ENCODE assay signal across 2 cellular contexts in the genomic region with DNA sequence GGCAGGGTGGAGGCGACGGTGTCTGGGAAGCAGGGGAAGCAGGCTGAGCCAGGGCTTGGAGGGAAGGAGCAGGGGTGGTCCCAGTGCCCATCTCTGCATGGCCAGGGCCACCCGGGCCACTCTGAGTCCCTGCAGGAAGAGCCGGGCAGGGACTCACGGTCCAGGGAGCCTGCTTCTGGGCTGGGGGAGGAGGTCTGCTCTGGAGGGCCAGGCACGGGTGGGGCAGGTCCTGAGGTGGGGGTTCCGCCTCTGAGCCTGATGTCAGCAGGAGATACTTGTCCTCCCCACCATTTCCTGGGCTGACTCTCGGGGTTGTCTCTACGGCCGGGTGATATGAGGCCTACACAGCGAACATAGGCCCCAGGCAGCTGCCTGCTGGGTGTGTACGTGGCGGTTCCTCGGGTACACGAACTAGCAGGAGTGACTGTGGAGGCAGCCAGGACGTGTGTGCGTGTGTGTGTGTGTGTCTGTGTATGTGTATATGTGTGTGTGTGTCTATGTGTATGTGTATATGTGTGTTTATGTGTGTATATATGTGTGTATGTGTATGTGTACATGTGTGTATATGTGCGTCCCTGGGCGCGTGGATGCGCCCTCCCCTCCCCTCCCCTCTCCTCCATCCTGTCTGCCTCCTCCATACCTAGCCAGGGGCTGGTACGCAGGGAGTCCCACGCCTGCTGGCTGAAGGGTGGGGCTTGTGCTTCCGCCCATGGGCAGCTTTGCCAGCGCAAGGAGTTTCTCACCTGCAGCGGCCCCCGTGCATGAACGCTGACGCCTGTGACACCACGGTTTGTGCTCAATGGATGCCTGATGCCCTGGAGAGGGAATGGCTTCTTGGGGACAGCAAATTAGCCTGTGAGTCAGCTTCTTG.
TF ChIP-seq lines count a peak whose summit lies in the region.

No MANE protein-coding gene starts in this region.

TF ChIP-seq in HepG2, 621 proteins besides CTCF, POLR2A, EP300 and RAD21:
- TF ChIP-seq ZNF766 (CRISPR knock-in tag; IDR thresholded peaks at IDR 0.05; ENCODE audit: borderline replicate concordance) = no peak
- TF ChIP-seq, protein P1, sequence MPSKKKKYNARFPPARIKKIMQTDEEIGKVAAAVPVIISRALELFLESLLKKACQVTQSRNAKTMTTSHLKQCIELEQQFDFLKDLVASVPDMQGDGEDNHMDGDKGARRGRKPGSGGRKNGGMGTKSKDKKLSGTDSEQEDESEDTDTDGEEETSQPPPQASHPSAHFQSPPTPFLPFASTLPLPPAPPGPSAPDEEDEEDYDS (CRISPR knock-in tag; IDR thresholded peaks at IDR 0.05) = no peak
- TF ChIP-seq ZNF605 (CRISPR knock-in tag; IDR thresholded peaks at IDR 0.05) = no peak
- TF ChIP-seq ZNF350 (CRISPR knock-in tag; IDR thresholded peaks at IDR 0.05; ENCODE audit: borderline replicate concordance, low read depth) = no peak
- no peak for TF ChIP-seq BCL3 (CRISPR knock-in tag; IDR thresholded peaks at IDR 0.05)
- TF ChIP-seq MLLT10 (CRISPR knock-in tag; IDR thresholded peaks at IDR 0.05) = no peak
- TF ChIP-seq, protein P2, sequence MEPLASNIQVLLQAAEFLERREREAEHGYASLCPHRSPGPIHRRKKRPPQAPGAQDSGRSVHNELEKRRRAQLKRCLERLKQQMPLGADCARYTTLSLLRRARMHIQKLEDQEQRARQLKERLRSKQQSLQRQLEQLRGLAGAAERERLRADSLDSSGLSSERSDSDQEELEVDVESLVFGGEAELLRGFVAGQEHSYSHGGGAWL (CRISPR knock-in tag; IDR thresholded peaks at IDR 0.05) = no peak
- TF ChIP-seq SMARCE1 (IDR thresholded peaks at IDR 0.05; ENCODE audit: borderline replicate concordance) = no peak
- no peak for TF ChIP-seq ZIK1 (CRISPR knock-in tag; IDR thresholded peaks at IDR 0.05; ENCODE audit: borderline replicate concordance, low read depth)
- no peak for TF ChIP-seq ZNF891 (CRISPR knock-in tag; IDR thresholded peaks at IDR 0.05)
- no peak for TF ChIP-seq MIER3 (CRISPR knock-in tag; IDR thresholded peaks at IDR 0.05; ENCODE audit: borderline replicate concordance)
- no peak for TF ChIP-seq KDM5A (IDR thresholded peaks at IDR 0.05; ENCODE audit: borderline replicate concordance, low read length)
- TF ChIP-seq IKZF1 (IDR thresholded peaks at IDR 0.05) = no peak
- TF ChIP-seq ZNF44 (CRISPR knock-in tag; IDR thresholded peaks at IDR 0.05) = no peak
- no peak for TF ChIP-seq MXI1 (IDR thresholded peaks at IDR 0.05; ENCODE audit: borderline replicate concordance, low read depth, low read length)
- TF ChIP-seq ZBTB3 (CRISPR knock-in tag; IDR thresholded peaks at IDR 0.05; ENCODE audit: borderline replicate concordance, low read depth) = no peak
- no peak for TF ChIP-seq RNF219 (CRISPR knock-in tag; IDR thresholded peaks at IDR 0.05)
- no peak for TF ChIP-seq PHF21A (CRISPR knock-in tag; IDR thresholded peaks at IDR 0.05)
- no peak for TF ChIP-seq PBX2 (CRISPR knock-in tag; IDR thresholded peaks at IDR 0.05)
- TF ChIP-seq SRSF1 (optimal IDR thresholded peaks at IDR 0.05; ENCODE audit: low read depth, low read length) = no peak

TF ChIP-seq in HEK293T, 16 proteins besides CTCF, POLR2A, EP300 and RAD21:
- TF ChIP-seq LEF1 (IDR thresholded peaks at IDR 0.05; ENCODE audit: borderline replicate concordance) = no peak
TF ChIP-seq in HEK293T: peak in this region for 0.
